1 cellular context compared by ENCODE assay signal in the genomic region with DNA sequence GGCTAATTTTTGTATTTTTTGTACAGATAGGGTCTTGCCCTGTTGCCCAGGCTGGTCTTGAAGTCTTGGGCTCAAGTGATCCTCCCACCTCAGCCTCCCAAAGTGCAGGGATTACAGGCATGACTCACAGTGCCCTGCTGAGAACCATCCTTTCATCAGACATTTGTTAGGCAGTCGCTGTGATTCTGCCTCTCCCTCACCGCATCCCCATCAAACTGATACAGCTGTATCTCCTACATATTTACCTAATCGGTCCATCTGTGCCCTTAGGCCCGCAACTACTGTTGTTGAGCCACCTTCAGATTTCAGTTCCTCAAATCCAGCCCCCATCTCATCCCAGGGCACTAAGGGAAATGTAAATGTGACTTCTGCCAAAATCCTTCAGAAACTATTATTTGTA.
TF ChIP-seq lines count a peak whose summit lies in the region.

No MANE protein-coding gene starts in this region.

TF ChIP-seq in HCT116, 20 proteins besides CTCF, POLR2A, EP300 and RAD21:
- TF ChIP-seq, protein P1, sequence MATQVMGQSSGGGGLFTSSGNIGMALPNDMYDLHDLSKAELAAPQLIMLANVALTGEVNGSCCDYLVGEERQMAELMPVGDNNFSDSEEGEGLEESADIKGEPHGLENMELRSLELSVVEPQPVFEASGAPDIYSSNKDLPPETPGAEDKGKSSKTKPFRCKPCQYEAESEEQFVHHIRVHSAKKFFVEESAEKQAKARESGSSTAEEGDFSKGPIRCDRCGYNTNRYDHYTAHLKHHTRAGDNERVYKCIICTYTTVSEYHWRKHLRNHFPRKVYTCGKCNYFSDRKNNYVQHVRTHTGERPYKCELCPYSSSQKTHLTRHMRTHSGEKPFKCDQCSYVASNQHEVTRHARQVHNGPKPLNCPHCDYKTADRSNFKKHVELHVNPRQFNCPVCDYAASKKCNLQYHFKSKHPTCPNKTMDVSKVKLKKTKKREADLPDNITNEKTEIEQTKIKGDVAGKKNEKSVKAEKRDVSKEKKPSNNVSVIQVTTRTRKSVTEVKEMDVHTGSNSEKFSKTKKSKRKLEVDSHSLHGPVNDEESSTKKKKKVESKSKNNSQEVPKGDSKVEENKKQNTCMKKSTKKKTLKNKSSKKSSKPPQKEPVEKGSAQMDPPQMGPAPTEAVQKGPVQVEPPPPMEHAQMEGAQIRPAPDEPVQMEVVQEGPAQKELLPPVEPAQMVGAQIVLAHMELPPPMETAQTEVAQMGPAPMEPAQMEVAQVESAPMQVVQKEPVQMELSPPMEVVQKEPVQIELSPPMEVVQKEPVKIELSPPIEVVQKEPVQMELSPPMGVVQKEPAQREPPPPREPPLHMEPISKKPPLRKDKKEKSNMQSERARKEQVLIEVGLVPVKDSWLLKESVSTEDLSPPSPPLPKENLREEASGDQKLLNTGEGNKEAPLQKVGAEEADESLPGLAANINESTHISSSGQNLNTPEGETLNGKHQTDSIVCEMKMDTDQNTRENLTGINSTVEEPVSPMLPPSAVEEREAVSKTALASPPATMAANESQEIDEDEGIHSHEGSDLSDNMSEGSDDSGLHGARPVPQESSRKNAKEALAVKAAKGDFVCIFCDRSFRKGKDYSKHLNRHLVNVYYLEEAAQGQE (IDR thresholded peaks at IDR 0.05; ENCODE audit: low read depth) = no peak
- TF ChIP-seq SRF (IDR thresholded peaks at IDR 0.05; ENCODE audit: low read depth) = no peak
